Comparison of ENCODE assay signal across 12 cellular contexts in genomic region chr1:172658871-172659453, GRCh38. TPM values are rescaled to one million over a fixed set of nuclear protein-coding genes. Genes with fewer than 3 reads are reported as not detected.
A peak's percentile ranks its signal among the peaks of the same experiment; 100 is the strongest.
DNase-seq lines count a peak whose midpoint lies in the region; ATAC-seq, FAIRE-seq and TF ChIP-seq lines count a peak whose summit lies in the region.
"Had no signal": no experiment of that assay in that cellular context is flagged by ENCODE, and none has a peak within 500 bp of the region (broad histone marks: within the 10 kb centered on the region; RNA-seq: fewer than 3 reads in every experiment).

A gene with protein sequence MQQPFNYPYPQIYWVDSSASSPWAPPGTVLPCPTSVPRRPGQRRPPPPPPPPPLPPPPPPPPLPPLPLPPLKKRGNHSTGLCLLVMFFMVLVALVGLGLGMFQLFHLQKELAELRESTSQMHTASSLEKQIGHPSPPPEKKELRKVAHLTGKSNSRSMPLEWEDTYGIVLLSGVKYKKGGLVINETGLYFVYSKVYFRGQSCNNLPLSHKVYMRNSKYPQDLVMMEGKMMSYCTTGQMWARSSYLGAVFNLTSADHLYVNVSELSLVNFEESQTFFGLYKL (plus strand): TSS chr1:172659103. CDS start chr1:172659202, 99 bp downstream.

- H3K4me3 Mint-ChIP-seq in stimulated activated naive CD8-positive, alpha-beta T cell treated with anti-CD3 and anti-CD28 coated beads, Interleukin-15, amount 100 ng/mL, for 72 hours: peak within 1 kb of the TSS; percentile 76

- FAIRE-seq in H54 (lab: Jason Lieb, UNC): no peak

- no peak within 1 kb of the TSS for H3K23ac ChIP-seq in neuronal stem cell (ENCODE audit: low read depth, low read length, poor library complexity)

- TF ChIP-seq POLR2A in H54 (IDR thresholded peaks at IDR 0.05; ENCODE audit: low read depth, low read length): no peak

- H3K14ac ChIP-seq in neuronal stem cell (ENCODE audit: low read length): no peak within 1 kb of the TSS

- H2BK12ac ChIP-seq in neuronal stem cell (ENCODE audit: low read length): no peak within 1 kb of the TSS

- H2BK120ac ChIP-seq in neuronal stem cell (ENCODE audit: low read depth, low read length): no peak within 1 kb of the TSS

- H2BK5ac ChIP-seq in neuronal stem cell (ENCODE audit: low read length): no peak within 1 kb of the TSS

- H3K27ac Mint-ChIP-seq in stimulated activated naive CD8-positive, alpha-beta T cell treated with anti-CD3 and anti-CD28 coated beads, Interleukin-15, amount 100 ng/mL, for 72 hours: peak within 1 kb of the TSS; percentile 82 to 97

- peak; percentile 68 for ATAC-seq in stimulated activated naive CD8-positive, alpha-beta T cell treated with anti-CD3 and anti-CD28 coated beads, Interleukin-15, amount 100 ng/mL, for 72 hours
- ATAC-seq: HCT116, Panc1 had no signal

- H4K91ac ChIP-seq in neuronal stem cell (ENCODE audit: low read depth, low read length, poor library complexity): no peak within 1 kb of the TSS

- H3K9me3 ChIP-seq in neuronal stem cell (replicated peaks in 1 of 2; ENCODE audit: control insufficient read depth in 2 of 2, insufficient read depth in 1 of 2, low read depth in 1 of 2, low read length in 2 of 2) (no peaks in the 10 kb centered on the region), MG63 (no peaks in the 10 kb centered on the region)

- peak within 1 kb of the TSS; percentile 60 for H2AK5ac ChIP-seq in neuronal stem cell (ENCODE audit: low read depth, low read length)

- H3K27me3 Mint-ChIP-seq in stimulated activated naive CD8-positive, alpha-beta T cell treated with anti-CD3 and anti-CD28 coated beads, Interleukin-15, amount 100 ng/mL, for 72 hours: peaks cover 40% of the 10 kb centered on the region

- H3K9me3 Mint-ChIP-seq in stimulated activated naive CD8-positive, alpha-beta T cell treated with anti-CD3 and anti-CD28 coated beads, Interleukin-15, amount 100 ng/mL, for 72 hours: no peaks in the 10 kb centered on the region

- DNase-seq in activated CD4-positive, alpha-beta T cell treated with anti-CD3 and anti-CD28 coated beads for 4 hours: peak; percentile 71 to 73
- peak; percentile 43 for DNase-seq in activated T-helper 9 cell treated with anti-CD3 and anti-CD28 coated beads, Interleukin-2, amount 50 U/mL, for 16 hours (ENCODE audit: low read depth)
- DNase-seq in neuronal stem cell (ENCODE audit: low spot score) (no peak), H54 (ENCODE audit: insufficient read length, low spot score) (no peak), NCI-H82 (lab: John Stamatoyannopoulos, UW) (no peak), MG63 (no peak)
- peak; percentile 48 to 68 for DNase-seq in stimulated activated naive CD8-positive, alpha-beta T cell treated with anti-CD3 and anti-CD28 coated beads, Interleukin-15, amount 100 ng/mL, for 72 hours
- DNase-seq: DND-41, NCI-H1436 treated with DMSO at 0.1 percent for 48 hours had no signal

- no peak within 1 kb of the TSS for H3K4me2 ChIP-seq in neuronal stem cell (ENCODE audit: insufficient read depth, low read length, poor library complexity, severe bottlenecking)

- peak within 1 kb of the TSS; percentile 35 for H3K18ac ChIP-seq in neuronal stem cell (ENCODE audit: low read length)

- H3K9ac ChIP-seq in neuronal stem cell (ENCODE audit: low read depth, low read length, poor library complexity): no peak within 1 kb of the TSS

- H3K27ac ChIP-seq in neuronal stem cell (replicated peaks; ENCODE audit: low read length): no peak within 1 kb of the TSS

- no CpG with 5 or more reads among the region's 11 CpGs for WGBS in neuronal stem cell (ENCODE audit: extremely low coverage in 2 of 2, insufficient read length in 2 of 2, insufficient replicate concordance in 1 of 2), 2 donors

- H3K27me3 ChIP-seq in neuronal stem cell (ENCODE audit: control insufficient read depth in 3 of 3, insufficient read depth in 3 of 3, low read depth in 1 of 3, low read length in 3 of 3): no peaks in the 10 kb centered on the region
- no peaks in the 10 kb centered on the region for H3K27me3 ChIP-seq in MG63

- no peaks in the 10 kb centered on the region for H3K4me1 ChIP-seq in neuronal stem cell (ENCODE audit: control insufficient read depth in 2 of 2, insufficient read depth in 1 of 2, low read depth in 1 of 2, low read length in 2 of 2)

- no peak within 1 kb of the TSS for H2AFZ ChIP-seq in neuronal stem cell (ENCODE audit: low read length)

- H2BK15ac ChIP-seq in neuronal stem cell (ENCODE audit: low read length): no peak within 1 kb of the TSS

- no peak within 1 kb of the TSS for H3K4me3 ChIP-seq in neuronal stem cell (ENCODE audit: low read length in 2 of 2)
- H3K4me3 ChIP-seq in MG63: no peak within 1 kb of the TSS

- H3K4me1 Mint-ChIP-seq in stimulated activated naive CD8-positive, alpha-beta T cell treated with anti-CD3 and anti-CD28 coated beads, Interleukin-15, amount 100 ng/mL, for 72 hours: peaks cover 82% of the 10 kb centered on the region

- H4K8ac ChIP-seq in neuronal stem cell (ENCODE audit: low read depth, low read length): no peak within 1 kb of the TSS

- no peak within 1 kb of the TSS for H3K4ac ChIP-seq in neuronal stem cell (ENCODE audit: low read length)

- H3K79me1 ChIP-seq in neuronal stem cell (ENCODE audit: low read depth, low read length): no peaks in the 10 kb centered on the region

- H3K36me3 ChIP-seq in neuronal stem cell (replicated peaks in 1 of 2; ENCODE audit: control insufficient read depth in 2 of 2, insufficient read depth in 2 of 2, low read length in 2 of 2) (no peaks in the 10 kb centered on the region), MG63 (no peaks in the 10 kb centered on the region)

RNA-seq across cellular contexts. Expression of the gene that starts here (rescaled TPM):
- not detected for polyA plus RNA-seq in neuronal stem cell (2013, experiment 1 of 2)
- polyA plus RNA-seq in neuronal stem cell (2013, experiment 2 of 2): not detected
- not detected in 2 replicates for total RNA-seq in MG63 (2014; rRNA removed; shearing (Covaris generic); ENCODE audit: low replicate concordance)
- total RNA-seq: glomerular endothelial cell had no signal

Comparison
In these comparisons a context has a peak if more than half of its experiments do, and no peak if none do; other contexts are left out.
1. DNase-seq: peak in activated CD4-positive, alpha-beta T cell treated with anti-CD3 and anti-CD28 coated beads for 4 hours (2 of 2), activated T-helper 9 cell treated with anti-CD3 and anti-CD28 coated beads, Interleukin-2, amount 50 U/mL, for 16 hours (single experiment) and stimulated activated naive CD8-positive, alpha-beta T cell treated with anti-CD3 and anti-CD28 coated beads, Interleukin-15, amount 100 ng/mL, for 72 hours (2 of 2); none in neuronal stem cell (single experiment), H54 (single experiment), NCI-H82 (single experiment) and MG63 (single experiment).